ENCODE assay signal across 8 cellular contexts in the genomic region with DNA sequence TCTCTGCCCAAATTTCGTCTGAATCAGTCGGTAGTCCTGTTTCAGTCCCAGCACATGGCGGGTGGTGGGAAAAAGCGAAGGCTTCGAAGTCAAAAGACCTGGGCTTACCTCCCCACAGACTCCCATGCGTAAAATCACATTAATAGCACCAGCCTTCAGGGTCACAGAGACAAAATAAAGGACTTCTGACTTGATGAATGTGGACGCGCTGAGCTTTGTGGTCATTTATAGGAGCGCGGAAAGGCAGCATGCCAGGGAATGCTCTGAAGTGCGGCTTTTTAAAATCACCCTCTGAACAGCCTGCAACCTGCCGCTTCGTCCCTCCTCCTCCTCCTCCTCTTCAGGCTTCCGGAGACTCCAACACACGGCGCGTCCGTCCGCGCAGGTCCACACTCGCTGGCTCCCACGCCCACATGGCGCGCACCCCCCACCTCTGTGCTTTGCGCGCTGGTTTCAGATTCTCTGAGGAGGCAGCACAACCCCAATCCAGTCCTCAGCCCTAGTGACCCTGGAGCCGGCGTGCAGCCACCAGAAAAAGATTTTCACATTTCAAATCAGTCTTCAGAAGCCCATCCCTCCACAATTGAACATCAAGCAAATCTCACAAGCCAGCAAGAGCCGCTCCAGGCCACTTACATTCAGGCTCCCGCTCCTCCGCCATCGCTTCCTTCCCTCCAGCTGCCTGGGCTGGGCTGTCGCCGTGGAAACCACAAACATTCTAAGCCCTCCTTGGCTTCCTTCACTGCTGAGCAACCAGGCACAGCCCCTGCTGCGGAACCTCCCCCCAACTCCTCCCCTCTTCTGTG.
DNase-seq lines count a peak whose midpoint lies in the region; ATAC-seq lines count a peak whose summit lies in the region.

A gene (minus strand): TSS at position 680 of the 806 bp plus-strand sequence. CDS start 19 bp downstream, at position 661.

- no peak for ATAC-seq in HG02852 (IDR thresholded peaks at IDR 0.05; ENCODE audit: unreplicated experiment)
- no peak for ATAC-seq in GM19463 (IDR thresholded peaks at IDR 0.05; ENCODE audit: unreplicated experiment)

- DNase-seq in stimulated activated CD8-positive, alpha-beta memory T cell treated with anti-CD3 and anti-CD28 coated beads, Interleukin-4, amount 100 ng/mL, for 24 hours (ENCODE audit: low read depth) = peak; percentile 1
- DNase-seq in stimulated activated CD8-positive, alpha-beta memory T cell treated with anti-CD3 and anti-CD28 coated beads, Interleukin-4, amount 100 ng/mL, for 48 hours = no peak
- peak; percentile 55 for DNase-seq in T1000 (lab: John Stamatoyannopoulos, UW)
- peak; percentile 88 for DNase-seq in glomerular visceral epithelial cell (ENCODE audit: extremely low spot score)
- peak in 48 of 56 donors; percentile 3 to 85 (median 51) for DNase-seq in nucleus accumbens (lab: John Stamatoyannopoulos, UW)
- DNase-seq in HUDEP-2 (lab: John Stamatoyannopoulos, UW; ENCODE audit: unreplicated experiment in 76 of 76) = no peak

Comparison
In these comparisons a context has a peak if more than half of its experiments do, and no peak if none do; other contexts are left out.
1. DNase-seq: peak in stimulated activated CD8-positive, alpha-beta memory T cell treated with anti-CD3 and anti-CD28 coated beads, Interleukin-4, amount 100 ng/mL, for 24 hours (single experiment), T1000 (single experiment), glomerular visceral epithelial cell (single experiment) and nucleus accumbens (48 of 56); none in stimulated activated CD8-positive, alpha-beta memory T cell treated with anti-CD3 and anti-CD28 coated beads, Interleukin-4, amount 100 ng/mL, for 48 hours (single experiment) and HUDEP-2 (0 of 76).